35 cellular contexts compared by ENCODE assay signal in genomic region chr6:78953798-78954197, GRCh38.
"Had no signal": no experiment of that assay in that cellular context is flagged by ENCODE, and none has a peak within 500 bp of the region (broad histone marks: within the 10 kb centered on the region; RNA-seq: fewer than 3 reads in every experiment).

No MANE protein-coding gene starts in this region.

- DNase-seq: Karpas-422, Kasumi-1, MG63, MM.1S, MV-4-11, NCI-H1048, NCI-H1092, NCI-H1092 treated with DMSO at 0.1 percent for 48 hours, NCI-H1105, NCI-H1105 treated with DMSO at 0.1 percent for 48 hours, NCI-H1417, NCI-H1417 treated with DMSO at 0.1 percent for 48 hours, NCI-H1436, NCI-H1436 treated with DMSO at 0.1 percent for 48 hours, NCI-H146, NCI-H1694, NCI-H1694 treated with DMSO at 0.1 percent for 48 hours, NCI-H187, NCI-H187 treated with DMSO at 0.1 percent for 48 hours, NCI-H1930, NCI-H2029, NCI-H2029 treated with DMSO at 0.1 percent for 48 hours, NCI-H2081, NCI-H2081 treated with DMSO at 0.1 percent for 48 hours, NCI-H2107, NCI-H2171, NCI-H2171 treated with DMSO at 0.1 percent for 48 hours, NCI-H2227 treated with DMSO at 0.1 percent for 48 hours, NCI-H226, NCI-H345, NCI-H446, NCI-H446 treated with DMSO at 0.1 percent for 48 hours, NCI-H510A, NCI-H510A treated with DMSO at 0.1 percent for 48 hours, NCI-H524 had no signal

- H3K4me3 ChIP-seq: MG63 had no signal
